18 cellular contexts compared by ENCODE assay signal in the genomic region with DNA sequence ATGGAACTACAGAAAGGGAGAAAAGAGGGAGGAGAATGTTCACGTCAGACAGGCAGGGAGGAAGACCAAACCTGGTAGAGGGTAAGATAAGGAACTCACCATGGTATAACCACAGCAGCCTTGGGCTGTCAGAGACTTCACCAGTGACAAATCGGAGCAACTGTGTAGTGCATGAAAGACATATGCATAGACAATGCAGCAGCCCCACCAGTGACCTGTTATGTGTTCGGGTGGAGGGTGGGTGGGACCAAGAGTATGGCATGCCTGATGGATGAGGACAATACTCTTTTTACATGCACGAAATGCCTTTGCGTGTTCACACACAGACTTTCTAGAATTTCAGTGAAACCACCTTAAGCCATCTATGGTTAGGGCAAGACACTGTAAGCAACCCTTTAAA.
"Had no signal": no experiment of that assay in that cellular context is flagged by ENCODE, and none has a peak within 500 bp of the region (broad histone marks: within the 10 kb centered on the region; RNA-seq: fewer than 3 reads in every experiment).

No MANE protein-coding gene starts in this region.

- H3K4me3 Mint-ChIP-seq: naive B cell; natural killer cell treated with Interleukin-12 subunit alpha and Interleukin-12 subunit beta and Interleukin-15 and Interleukin-18, amount 100 ng/mL, for 72 hours; neural progenitor cell; stimulated activated naive CD8-positive, alpha-beta T cell treated with anti-CD3 and anti-CD28 coated beads, Interleukin-15, amount 100 ng/mL, for 72 hours had no signal

- H3K4me1 Mint-ChIP-seq: naive B cell; stimulated activated naive CD8-positive, alpha-beta T cell treated with anti-CD3 and anti-CD28 coated beads, Interleukin-15, amount 100 ng/mL, for 72 hours had no signal

- H3K27me3 Mint-ChIP-seq: natural killer cell treated with Interleukin-12 subunit alpha and Interleukin-12 subunit beta and Interleukin-15 and Interleukin-18, amount 100 ng/mL, for 72 hours; progenitor cell of endocrine pancreas; stimulated activated naive CD8-positive, alpha-beta T cell treated with anti-CD3 and anti-CD28 coated beads, Interleukin-15, amount 100 ng/mL, for 72 hours had no signal

- DNase-seq: cortex of kidney; foreskin fibroblast; gastrocnemius medialis; head of caudate nucleus; left ventricle myocardium superior; lower lobe of right lung; naive B cell; right lobe of liver; stimulated activated CD4-positive, alpha-beta T cell treated with anti-CD3 and anti-CD28 coated beads, Interleukin-12 subunit alpha, Interleukin-12 subunit beta, amount 100 ng/mL, for 4 hours; stimulated activated CD4-positive, alpha-beta T cell treated with anti-CD3 and anti-CD28 coated beads, Interleukin-1b, Interleukin-23, amount 100 ng/mL, for 48 hours; stimulated activated CD4-positive, alpha-beta T cell treated with anti-CD3 and anti-CD28 coated beads, Interleukin-4, amount 100 ng/mL, for 1 hour; stimulated activated CD8-positive, alpha-beta memory T cell treated with anti-CD3 and anti-CD28 coated beads, Interleukin-4, amount 100 ng/mL, for 48 hours; stimulated activated naive CD4-positive, alpha-beta T cell; stimulated activated naive CD8-positive, alpha-beta T cell treated with anti-CD3 and anti-CD28 coated beads, Interleukin-15, amount 100 ng/mL, for 72 hours; transverse colon had no signal

- H3K27ac Mint-ChIP-seq: naive B cell; natural killer cell treated with Interleukin-12 subunit alpha and Interleukin-12 subunit beta and Interleukin-15 and Interleukin-18, amount 100 ng/mL, for 72 hours; neural progenitor cell; progenitor cell of endocrine pancreas; stimulated activated naive CD8-positive, alpha-beta T cell treated with anti-CD3 and anti-CD28 coated beads, Interleukin-15, amount 100 ng/mL, for 72 hours had no signal

- H3K36me3 Mint-ChIP-seq: naive B cell; natural killer cell treated with Interleukin-12 subunit alpha and Interleukin-12 subunit beta and Interleukin-15 and Interleukin-18, amount 100 ng/mL, for 72 hours; neural progenitor cell had no signal

- H3K9me3 Mint-ChIP-seq: natural killer cell treated with Interleukin-12 subunit alpha and Interleukin-12 subunit beta and Interleukin-15 and Interleukin-18, amount 100 ng/mL, for 72 hours; neural progenitor cell; stimulated activated naive CD8-positive, alpha-beta T cell treated with anti-CD3 and anti-CD28 coated beads, Interleukin-15, amount 100 ng/mL, for 72 hours had no signal
